Comparison of ENCODE assay signal across 32 cellular contexts in genomic region chr1:92857817-92858216, GRCh38.
"Had no signal": no experiment of that assay in that cellular context is flagged by ENCODE, and none has a peak within 500 bp of the region (broad histone marks: within the 10 kb centered on the region; RNA-seq: fewer than 3 reads in every experiment).

No MANE protein-coding gene starts in this region.

- DNase-seq: activated B cell treated with CpG ODN at 0.5 μM for 24 hours; activated CD4-positive, alpha-beta memory T cell treated with anti-CD3 and anti-CD28 coated beads for 36 hours; activated CD4-positive, alpha-beta T cell treated with anti-CD3 and anti-CD28 coated beads for 4 hours; activated CD4-positive, alpha-beta T cell treated with anti-CD3 and anti-CD28 coated beads, Interleukin-2, amount 50 U/mL, for 1 hour; activated CD4-positive, CD25-positive, alpha-beta regulatory T cell treated with anti-CD3 and anti-CD28 coated beads, Interleukin-2, amount 50 U/mL, for 72 hours; activated CD8-positive, alpha-beta memory T cell treated with anti-CD3 and anti-CD28 coated beads, Interleukin-2, amount 50 U/mL, for 4 hours; activated effector memory CD4-positive, alpha-beta T cell treated with Interleukin-2 at 50 U/mL for 16 hours; activated naive CD4-positive, alpha-beta T cell treated with anti-CD3 and anti-CD28 coated beads, Interleukin-2, amount 10 ng/mL, durations not matched to agents 7 days and 5 days; activated naive CD8-positive, alpha-beta T cell treated with anti-CD3 and anti-CD28 coated beads, Interleukin-2, amount 50 U/mL, for 24 hours; activated T-cell treated with anti-CD3 and anti-CD28 coated beads for 4 hours; activated T-cell treated with anti-CD3 and anti-CD28 coated beads, Interleukin-2, amount 50 U/mL, for 4 hours; anterior cingulate cortex; NCI-H1092 treated with DMSO at 0.1 percent for 48 hours; NCI-H1417; NCI-H146; NCI-H187; NCI-H2029 treated with DMSO at 0.1 percent for 48 hours; NCI-H2107; NCI-H2171; NCI-H510A; NCI-H526; NCI-H748 treated with DMSO at 0.1 percent for 48 hours; NK-92 treated with Interleukin-12 subunit alpha and Interleukin-12 subunit beta, amount 100 ng/mL, for 24 hours; PC-3; Peyer's patch; RPMI8226; SIG-M5; T-cell; T-helper 2 cell; T-helper 9 cell had no signal

- H3K9me3 ChIP-seq: Peyer's patch had no signal

- FAIRE-seq: bronchial epithelial cell had no signal

- ATAC-seq: activated naive CD8-positive, alpha-beta T cell treated with anti-CD3 and anti-CD28 coated beads, Interleukin-2, amount 50 U/mL, for 24 hours; PC-3 had no signal

- H3K27ac ChIP-seq: VCaP had no signal

- H3K4me3 ChIP-seq: Peyer's patch had no signal

- H3K27me3 ChIP-seq: Peyer's patch had no signal

- H3K36me3 ChIP-seq: Peyer's patch had no signal
